In genomic region chr4:99861120-99861905, GRCh38 we compare ENCODE assay signal across 10 cellular contexts. TPM values are rescaled to one million over a fixed set of nuclear protein-coding genes. Genes with fewer than 3 reads are reported as not detected.
DNase-seq lines count a peak whose midpoint lies in the region; ATAC-seq and TF ChIP-seq lines count a peak whose summit lies in the region.
"Had no signal": no experiment of that assay in that cellular context is flagged by ENCODE, and none has a peak within 500 bp of the region (broad histone marks: within the 10 kb centered on the region; RNA-seq: fewer than 3 reads in every experiment).

No MANE protein-coding gene starts in this region.

- no peaks in the 10 kb centered on the region for H3K9me3 ChIP-seq in HAP-1

- H3K9me3 Mint-ChIP-seq in activated naive CD8-positive, alpha-beta T cell treated with anti-CD3 and anti-CD28 coated beads, Interleukin-2, amount 50 U/mL, for 24 hours, result no peaks in the 10 kb centered on the region
- no peaks in the 10 kb centered on the region for H3K9me3 Mint-ChIP-seq in progenitor cell of endocrine pancreas (ENCODE audit: low read depth)

- no peak for TF ChIP-seq CTCF in progenitor cell of endocrine pancreas (IDR thresholded peaks at IDR 0.05; ENCODE audit: unreplicated experiment)

- H3K27ac Mint-ChIP-seq in activated naive CD8-positive, alpha-beta T cell treated with anti-CD3 and anti-CD28 coated beads, Interleukin-2, amount 50 U/mL, for 24 hours, result peak overlapping the region; percentile 76
- no peak overlapping the region for H3K27ac Mint-ChIP-seq in progenitor cell of endocrine pancreas

- in situ Hi-C loops in HAP-1 (cut with MboI; ENCODE audit: low sequenced_read_pairs), result no loop called here

- no peaks in the 10 kb centered on the region for H3K4me1 ChIP-seq in HAP-1

- H3K4me3 ChIP-seq in HAP-1, result no peak overlapping the region

- no peaks in the 10 kb centered on the region for H3K36me3 ChIP-seq in HAP-1 (replicated peaks)

- ATAC-seq in GM18502 (IDR thresholded peaks at IDR 0.05; ENCODE audit: poor library complexity, unreplicated experiment) (peak; percentile 79), GM21381 (IDR thresholded peaks at IDR 0.05; ENCODE audit: unreplicated experiment) (peak; percentile 70)
- peak; percentile 71 for ATAC-seq in activated naive CD8-positive, alpha-beta T cell treated with anti-CD3 and anti-CD28 coated beads, Interleukin-2, amount 50 U/mL, for 24 hours

- peak overlapping the region; percentile 14 for H3K4me3 Mint-ChIP-seq in activated naive CD8-positive, alpha-beta T cell treated with anti-CD3 and anti-CD28 coated beads, Interleukin-2, amount 50 U/mL, for 24 hours
- no peak overlapping the region for H3K4me3 Mint-ChIP-seq in progenitor cell of endocrine pancreas (ENCODE audit: low read depth)

- DNase-seq in HT1080 (ENCODE audit: low read depth) (peak; percentile 19), progenitor cell of endocrine pancreas (ENCODE audit: low spot score, unreplicated experiment) (no peak), HAP-1 (ENCODE audit: low spot score in 2 of 2) (no peak), DMS79 (lab: John Stamatoyannopoulos, UW) (no peak), GOT3 (lab: John Stamatoyannopoulos, UW) (no peak)
- no peak for DNase-seq in activated naive CD8-positive, alpha-beta T cell treated with anti-CD3 and anti-CD28 coated beads, Interleukin-2, amount 50 U/mL, for 24 hours
- DNase-seq: activated CD8-positive, alpha-beta memory T cell treated with anti-CD3 and anti-CD28 coated beads for 24 hours; stimulated activated naive CD4-positive, alpha-beta T cell had no signal

- peaks cover 46% of the 10 kb centered on the region for H3K4me1 Mint-ChIP-seq in activated naive CD8-positive, alpha-beta T cell treated with anti-CD3 and anti-CD28 coated beads, Interleukin-2, amount 50 U/mL, for 24 hours
- H3K4me1 Mint-ChIP-seq in progenitor cell of endocrine pancreas (ENCODE audit: low read depth), result no peaks in the 10 kb centered on the region

- peaks cover 39% of the 10 kb centered on the region for H3K36me3 Mint-ChIP-seq in activated naive CD8-positive, alpha-beta T cell treated with anti-CD3 and anti-CD28 coated beads, Interleukin-2, amount 50 U/mL, for 24 hours (ENCODE audit: low read depth)
- no peaks in the 10 kb centered on the region for H3K36me3 Mint-ChIP-seq in progenitor cell of endocrine pancreas (ENCODE audit: insufficient read depth)

- H3K27me3 ChIP-seq in HAP-1 (ENCODE audit: low read depth), result 0 out of 2 replicates have a peak, but pooled peaks cover 3% of the 10 kb centered on the region

- no peaks in the 10 kb centered on the region for H3K27me3 Mint-ChIP-seq in activated naive CD8-positive, alpha-beta T cell treated with anti-CD3 and anti-CD28 coated beads, Interleukin-2, amount 50 U/mL, for 24 hours
- H3K27me3 Mint-ChIP-seq in progenitor cell of endocrine pancreas, result no peaks in the 10 kb centered on the region

RNA-seq across cellular contexts. Expression of gene LAMTOR3, which starts 32.9 kb away (rescaled TPM):
- 38.5 and 40.7 TPM in 2 replicates for total RNA-seq in HT1080 (2014; rRNA removed; shearing (Covaris generic))
- polyA plus RNA-seq in HT1080 (2015; cell fraction: cytosol; rRNA removed), result 55.1 and 58.8 TPM in 2 replicates
- polyA plus RNA-seq in HT1080 (2015; cell fraction: nucleus; rRNA removed), result 31.9 and 43.8 TPM in 2 replicates
- total RNA-seq in progenitor cell of endocrine pancreas, result 58.0 and 58.2 TPM in 2 replicates

RNA-seq across cellular contexts. Expression of gene DAPP1, which starts 44.7 kb away (rescaled TPM):
- 0.20 TPM in 1 of 2 replicates, not detected in the other for total RNA-seq in HT1080 (2014; rRNA removed; shearing (Covaris generic))
- not detected in 2 replicates for polyA plus RNA-seq in HT1080 (2015; cell fraction: cytosol; rRNA removed)
- polyA plus RNA-seq in HT1080 (2015; cell fraction: nucleus; rRNA removed), result not detected in 2 replicates
- 0.12 TPM in 1 of 2 replicates, not detected in the other for total RNA-seq in progenitor cell of endocrine pancreas
